In genomic region chr11:57054782-57055181, GRCh38 we compare ENCODE assay signal across 11 cellular contexts.
"Had no signal": no experiment of that assay in that cellular context is flagged by ENCODE, and none has a peak within 500 bp of the region (broad histone marks: within the 10 kb centered on the region; RNA-seq: fewer than 3 reads in every experiment).

No MANE protein-coding gene starts in this region.

- H3K27ac ChIP-seq: GM23248, HL-60, KMS-11 had no signal

- H3K27ac Mint-ChIP-seq: HFFc6, IgD-negative memory B cell had no signal

- H3K4me2 ChIP-seq: KMS-11 had no signal

- H3K36me3 ChIP-seq: HAP-1 had no signal

- H3K4me3 Mint-ChIP-seq: HFFc6, IgD-negative memory B cell had no signal

- H3K27me3 Mint-ChIP-seq: IgD-negative memory B cell had no signal

- ATAC-seq: HCT116, HepG2 had no signal

- H3K9me3 ChIP-seq: HAP-1 had no signal

- H3K36me3 Mint-ChIP-seq: IgD-negative memory B cell had no signal

- H3K4me1 Mint-ChIP-seq: IgD-negative memory B cell had no signal

- H3K4me1 ChIP-seq: HAP-1 had no signal

- H2AFZ ChIP-seq: GM23248 had no signal

- H3K9ac ChIP-seq: GM23248, KMS-11 had no signal

- DNase-seq: GM23248, GOT3, H7, HFFc6, KBM-7 had no signal

- H3K4me3 ChIP-seq: GM23248, HAP-1 had no signal
